8 cellular contexts compared by ENCODE assay signal in genomic region chr1:156126701-156127534, GRCh38. TPM values are rescaled to one million over a fixed set of nuclear protein-coding genes. Genes with fewer than 3 reads are reported as not detected.
DNase-seq lines count a peak whose midpoint lies in the region; ATAC-seq lines count a peak whose summit lies in the region.

No MANE protein-coding gene starts in this region.

- ATAC-seq in HG02852 (IDR thresholded peaks at IDR 0.05; ENCODE audit: unreplicated experiment) (peak; percentile 64), Right ventricle myocardium superior (ENCODE audit: poor library complexity) (no peak)

- DNase-seq in GM04504 (ENCODE audit: low read depth) (peak; percentile 96), SIG-M5 (lab: John Stamatoyannopoulos, UW) (peak; percentile 99), activated gamma-delta T cell (lab: John Stamatoyannopoulos, UW) (peak; percentile 45), Right ventricle myocardium superior (peak; percentile 69), posterior vena cava (ENCODE audit: low spot score) (no peak), NCI-H2107 (lab: John Stamatoyannopoulos, UW) (no peak)
- peak; percentile 91 for DNase-seq in stimulated activated CD4-positive, alpha-beta T cell treated with anti-CD3 and anti-CD28 coated beads, Interleukin-15, amount 100 ng/mL, for 24 hours

- intact Hi-C loops in Right ventricle myocardium superior (cut with DNase I) = no loop called here
- intact Hi-C loops in posterior vena cava (cut with DNase I) = no loop called here

RNA-seq across cellular contexts. Expression of gene LMNA, which starts 12.4 kb away (rescaled TPM):
- 270 TPM for total RNA-seq in Right ventricle myocardium superior
- total RNA-seq in posterior vena cava = 100 to 1,000 TPM; 500 to 599 TPM

RNA-seq across cellular contexts. Expression of gene SEMA4A, which starts 26.5 kb away (rescaled TPM):
- total RNA-seq in Right ventricle myocardium superior (1.4 TPM), posterior vena cava (1 to 10 TPM; 5.8 to 8.0 TPM)

RNA-seq across cellular contexts. Expression of gene MEX3A, which starts 44.7 kb away (rescaled TPM):
- 0.16 TPM for total RNA-seq in Right ventricle myocardium superior
- under 1 TPM; 0.23 to 0.76 TPM for total RNA-seq in posterior vena cava

Comparison
In these comparisons a context has a peak if more than half of its experiments do, and no peak if none do; other contexts are left out.
1. DNase-seq: peak in GM04504 (single experiment), SIG-M5 (single experiment), activated gamma-delta T cell (single experiment), Right ventricle myocardium superior (single experiment) and stimulated activated CD4-positive, alpha-beta T cell treated with anti-CD3 and anti-CD28 coated beads, Interleukin-15, amount 100 ng/mL, for 24 hours (single experiment); none in posterior vena cava (single experiment) and NCI-H2107 (single experiment).